14 cellular contexts compared by ENCODE assay signal in genomic region chr13:112136095-112136494, GRCh38.
DNase-seq lines count a peak whose midpoint lies in the region; TF ChIP-seq lines count a peak whose summit lies in the region.
"Had no signal": no experiment of that assay in that cellular context is flagged by ENCODE, and none has a peak within 500 bp of the region (broad histone marks: within the 10 kb centered on the region; RNA-seq: fewer than 3 reads in every experiment).

No MANE protein-coding gene starts in this region.

- no peak for TF ChIP-seq POLR2A in stomach (IDR thresholded peaks at IDR 0.05)

- H3K36me3 ChIP-seq in WERI-Rb-1 (no peaks in the 10 kb centered on the region), stomach (no peaks in the 10 kb centered on the region), ascending aorta (no peaks in the 10 kb centered on the region)

- DNase-seq in WERI-Rb-1 (peak; percentile 5), coronary artery (ENCODE audit: low spot score) (peak; percentile 40), mesenteric fat pad (ENCODE audit: low spot score) (peak; percentile 77), stomach (peak; percentile 15), GM19240 (ENCODE audit: insufficient read length, low spot score) (no peak), RPMI8226 (no peak), ascending aorta (ENCODE audit: low spot score in 2 of 2) (no peak)
- DNase-seq: CD8-positive, alpha-beta T cell; COR-L47; DMS153; DMS79 treated with DMSO at 0.1 percent for 48 hours; EL had no signal

- peaks cover 98% of the 10 kb centered on the region for H3K27me3 ChIP-seq in WERI-Rb-1 (ENCODE audit: insufficient read depth, low read depth, severe bottlenecking)
- peaks cover 0 to 77% (median 4%) of the 10 kb centered on the region in 3 donors for H3K27me3 ChIP-seq in stomach
- H3K27me3 ChIP-seq in ascending aorta = no peaks in the 10 kb centered on the region

- no peak overlapping the region for H3K4me3 ChIP-seq in WERI-Rb-1 (ENCODE audit: low read depth, low read length)
- no peak overlapping the region for H3K4me3 ChIP-seq in coronary artery
- H3K4me3 ChIP-seq in stomach = no peak overlapping the region
- no peak overlapping the region for H3K4me3 ChIP-seq in ascending aorta
- H3K4me3 ChIP-seq: A549 had no signal

- 75 to 87% (median 81%) methylated on average over 7 of the region's 7 CpGs for WGBS in stomach, 5 donors

- no peak overlapping the region for H3K27ac ChIP-seq in WERI-Rb-1
- no peak overlapping the region for H3K27ac ChIP-seq in coronary artery
- no peak overlapping the region for H3K27ac ChIP-seq in stomach
- no peak overlapping the region for H3K27ac ChIP-seq in ascending aorta
- H3K27ac ChIP-seq: A549, HL-60 had no signal

- intact Hi-C loops in stomach (cut with DNase I; ENCODE audit: low total_unique reads) (no loop called here), ascending aorta (cut with DNase I) (no loop called here)

- TF ChIP-seq CTCF in WERI-Rb-1 (IDR thresholded peaks at IDR 0.05; ENCODE audit: low read depth, low read length) (no peak), coronary artery (IDR thresholded peaks at IDR 0.05) (no peak), stomach (IDR thresholded peaks at IDR 0.05) (no peak), ascending aorta (IDR thresholded peaks at IDR 0.05) (no peak)

- TF ChIP-seq EP300 in stomach (IDR thresholded peaks at IDR 0.05) = no peak

- H3K9me3 ChIP-seq in WERI-Rb-1 (ENCODE audit: severe bottlenecking) (no peaks in the 10 kb centered on the region), stomach (no peaks in the 10 kb centered on the region), ascending aorta (no peaks in the 10 kb centered on the region)
- H3K9me3 ChIP-seq: A549 had no signal

- H3K4me1 ChIP-seq in stomach = no peaks in the 10 kb centered on the region
- H3K4me1 ChIP-seq in ascending aorta = no peaks in the 10 kb centered on the region
- H3K4me1 ChIP-seq: A549 had no signal

Comparison
In these comparisons a context has a peak if more than half of its experiments do, and no peak if none do; other contexts are left out.
1. DNase-seq: peak in WERI-Rb-1 (single experiment), coronary artery (single experiment), mesenteric fat pad (single experiment) and stomach (single experiment); none in GM19240 (single experiment), RPMI8226 (single experiment) and ascending aorta (0 of 2).